Comparison of ENCODE assay signal across 1 cellular context in the genomic region with DNA sequence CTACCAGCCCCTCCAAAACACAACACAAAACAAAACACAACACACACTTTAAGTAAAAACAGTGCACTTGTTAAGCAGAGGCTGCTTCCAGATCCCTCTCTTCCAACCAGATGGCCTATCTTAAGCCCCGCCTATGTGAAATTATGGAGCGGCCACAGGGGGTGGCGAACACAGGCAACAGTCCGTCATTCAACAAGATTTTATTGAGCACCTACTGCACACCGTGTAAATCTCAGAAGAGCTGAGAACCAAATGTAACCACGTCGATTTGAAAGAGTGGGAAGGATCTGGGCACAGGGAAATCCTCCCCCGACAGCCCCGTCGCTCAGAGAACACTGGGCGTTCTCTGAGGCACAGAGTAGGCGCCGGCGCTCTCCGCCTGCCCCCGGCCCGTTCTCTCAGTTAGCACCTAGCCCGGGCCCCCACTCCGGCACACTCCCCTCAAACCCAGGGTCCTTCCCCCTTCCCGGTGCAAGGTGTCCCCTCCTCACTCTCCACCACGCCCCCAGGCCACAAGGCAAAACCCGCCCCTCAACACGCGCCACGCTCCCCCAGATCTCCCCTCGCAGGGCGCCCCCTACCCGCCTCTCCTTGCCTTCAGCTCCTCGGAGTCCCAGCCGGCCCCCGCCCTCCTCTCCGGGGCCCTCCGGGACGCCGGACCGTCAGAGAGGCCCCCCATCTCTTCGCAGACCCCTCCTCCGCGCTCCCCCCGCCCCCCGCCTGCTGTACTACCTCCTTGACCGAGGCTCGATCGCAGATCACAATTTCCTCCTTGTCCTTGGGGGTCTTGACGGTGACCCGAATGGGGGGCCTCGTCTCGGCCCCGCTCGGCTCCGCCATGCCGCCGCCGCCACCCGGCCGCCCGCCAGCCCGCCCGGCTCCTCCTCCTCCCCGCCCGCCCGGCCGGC.
TF ChIP-seq lines count a peak whose summit lies in the region.

No MANE protein-coding gene starts in this region.

TF ChIP-seq in SK-N-SH, 30 proteins besides CTCF, POLR2A, EP300 and RAD21:
- peak; percentile 74 for TF ChIP-seq RCOR1 (IDR thresholded peaks at IDR 0.05; ENCODE audit: low read length)
- peak; percentile 19 for TF ChIP-seq CHD2 (IDR thresholded peaks at IDR 0.05; ENCODE audit: low read length, partially characterized antibody)
- peak; percentile 73 for TF ChIP-seq MXI1 (IDR thresholded peaks at IDR 0.05; ENCODE audit: low read depth, low read length)
- no peak for TF ChIP-seq TCF12 (IDR thresholded peaks at IDR 0.05)
